Comparison of ENCODE assay signal across 8 cellular contexts in the genomic region with DNA sequence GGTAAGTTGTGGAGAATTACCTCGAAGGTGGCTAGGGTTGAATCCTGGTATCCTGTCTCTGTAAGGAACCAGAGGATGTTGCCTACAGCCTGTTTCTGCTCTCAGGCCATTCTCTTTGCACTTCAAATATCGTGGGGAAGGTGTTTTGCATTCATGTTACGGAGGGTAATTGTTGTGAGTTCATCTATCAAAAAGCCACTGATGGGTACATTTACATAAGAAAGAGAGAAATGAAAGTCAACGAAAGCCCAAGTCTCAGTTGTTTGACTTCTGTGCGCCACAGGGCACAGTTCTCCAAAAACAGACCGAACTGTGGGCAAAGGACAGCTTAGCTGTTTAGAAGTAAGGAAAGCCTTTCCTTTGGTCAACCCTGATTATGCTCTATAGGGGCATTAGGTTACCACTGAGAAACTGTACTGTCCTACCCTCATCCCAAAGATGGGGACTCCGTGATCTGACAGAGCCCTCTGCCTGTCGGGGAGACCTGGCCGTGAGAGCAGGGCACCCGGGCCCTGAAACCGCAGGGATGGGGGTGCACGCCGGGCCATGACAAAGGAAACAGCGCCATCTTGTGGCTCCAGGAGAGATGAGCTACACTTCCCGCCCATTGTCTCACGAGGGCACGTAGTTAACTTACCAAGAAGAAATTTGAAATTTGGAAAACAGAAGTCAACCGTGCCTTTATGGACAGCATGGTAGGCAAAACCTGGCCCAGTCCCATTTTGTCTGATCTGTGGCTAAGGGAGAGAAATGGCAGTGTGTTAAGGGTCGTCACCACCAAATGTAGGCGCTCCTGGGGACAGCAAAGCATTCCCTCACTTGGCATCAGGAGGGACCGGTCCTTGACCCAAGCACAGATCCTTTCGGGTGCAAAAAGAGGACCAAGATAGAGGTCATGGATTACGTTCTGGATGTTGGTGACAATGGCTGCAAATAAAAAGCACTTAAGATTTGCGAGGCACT.
DNase-seq lines count a peak whose midpoint lies in the region; ATAC-seq and TF ChIP-seq lines count a peak whose summit lies in the region.

No MANE protein-coding gene starts in this region.

- no peaks in the 10 kb centered on the region for H3K9me2 ChIP-seq in PC-9 (ENCODE audit: insufficient read depth)

- H3K79me1 ChIP-seq in neuronal stem cell (ENCODE audit: low read depth, low read length) = no peaks in the 10 kb centered on the region

- no peaks in the 10 kb centered on the region for H3K79me2 ChIP-seq in PC-9 (ENCODE audit: low read depth)

- H3K9me3 ChIP-seq in CD8-positive, alpha-beta T cell (ENCODE audit: low read length) = no peaks in the 10 kb centered on the region
- H3K9me3 ChIP-seq in PC-9 (ENCODE audit: insufficient read depth, low read depth) (no peaks in the 10 kb centered on the region), neuronal stem cell (replicated peaks in 1 of 2; ENCODE audit: control insufficient read depth in 2 of 2, insufficient read depth in 1 of 2, low read depth in 1 of 2, low read length in 2 of 2) (peaks cover 0 to 2% of the 10 kb centered on the region in 2 donors)

- H3K23ac ChIP-seq in neuronal stem cell (ENCODE audit: low read depth, low read length, poor library complexity) = no peak overlapping the region

- H2BK5ac ChIP-seq in neuronal stem cell (ENCODE audit: low read length) = no peak overlapping the region

- no CpG with 5 or more reads among the region's 24 CpGs for WGBS in neuronal stem cell (ENCODE audit: extremely low coverage in 2 of 2, insufficient read length in 2 of 2, insufficient replicate concordance in 1 of 2), 2 donors

- no peak overlapping the region for H2AK5ac ChIP-seq in neuronal stem cell (ENCODE audit: low read depth, low read length)

- H3K27ac Mint-ChIP-seq in CD8-positive, alpha-beta T cell = no peak overlapping the region

- peaks cover 22% of the 10 kb centered on the region for H3K27me3 Mint-ChIP-seq in CD8-positive, alpha-beta T cell (ENCODE audit: low read depth)

- H2BK15ac ChIP-seq in neuronal stem cell (ENCODE audit: low read length) = no peak overlapping the region

- peak; percentile 62 for ATAC-seq in CD8-positive, alpha-beta T cell
- peak; percentile 80 for ATAC-seq in GM19397 (IDR thresholded peaks at IDR 0.05; ENCODE audit: unreplicated experiment)

- H2BK12ac ChIP-seq in neuronal stem cell (ENCODE audit: low read length) = no peak overlapping the region

- DNase-seq in CD8-positive, alpha-beta T cell = peak; percentile 9 to 56 (median 36)
- peak; percentile 11 to 45 for DNase-seq in HL-60 (ENCODE audit: low read depth in 1 of 2, low spot score in 1 of 2)
- DNase-seq in PC-9 = peak; percentile 25 to 39
- peak; percentile 33 for DNase-seq in activated T-helper 1 cell treated with Interleukin-2 at 50 U/mL for 16 hours (ENCODE audit: low read depth)
- peak; percentile 54 for DNase-seq in fibroblast of villous mesenchyme (ENCODE audit: low read depth)
- peak; percentile 85 for DNase-seq in neuronal stem cell (ENCODE audit: low spot score)
- peak; percentile 87 for DNase-seq in superior temporal gyrus (ENCODE audit: extremely low spot score)

- no peak overlapping the region for H3K27ac ChIP-seq in CD8-positive, alpha-beta T cell (ENCODE audit: low read depth, low read length)
- H3K27ac ChIP-seq in HL-60 (replicated peaks) (no peak overlapping the region), PC-9 (no peak overlapping the region), neuronal stem cell (replicated peaks; ENCODE audit: low read length) (no peak overlapping the region)

- H3K4ac ChIP-seq in neuronal stem cell (ENCODE audit: low read length) = no peak overlapping the region

- H3K4me3 ChIP-seq in CD8-positive, alpha-beta T cell (ENCODE audit: low read depth, low read length) = no peak overlapping the region
- H3K4me3 ChIP-seq in HL-60 (replicated peaks; ENCODE audit: insufficient read depth, low read length) (no peak overlapping the region), PC-9 (no peak overlapping the region), fibroblast of villous mesenchyme (ENCODE audit: low read depth, low read length) (no peak overlapping the region), neuronal stem cell (ENCODE audit: low read length in 2 of 2) (no peak overlapping the region)

- H4K91ac ChIP-seq in neuronal stem cell (ENCODE audit: low read depth, low read length, poor library complexity) = no peak overlapping the region

- H3K9me3 Mint-ChIP-seq in CD8-positive, alpha-beta T cell = no peaks in the 10 kb centered on the region

- no peak overlapping the region for H3K4me3 Mint-ChIP-seq in CD8-positive, alpha-beta T cell

- no peaks in the 10 kb centered on the region for H3K36me3 Mint-ChIP-seq in CD8-positive, alpha-beta T cell

- no peak overlapping the region for H2BK120ac ChIP-seq in neuronal stem cell (ENCODE audit: low read depth, low read length)

- intact Hi-C loops in CD8-positive, alpha-beta T cell (cut with DNase I, micrococcal nuclease) = no loop called here
- intact Hi-C loops in PC-9 (cut with micrococcal nuclease; ENCODE audit: unreplicated experiment) = no loop called here

- TF ChIP-seq CTCF in CD8-positive, alpha-beta T cell (IDR thresholded peaks at IDR 0.05) = peak; percentile 55
- TF ChIP-seq CTCF in HL-60 (IDR thresholded peaks at IDR 0.05; ENCODE audit: insufficient read depth, low read length) = peak; percentile 52
- peak; percentile 90 for TF ChIP-seq CTCF in PC-9 (conservative IDR thresholded peaks at IDR 0.05)
- peak; percentile 84 for TF ChIP-seq CTCF in fibroblast of villous mesenchyme (IDR thresholded peaks at IDR 0.05; ENCODE audit: insufficient read depth, low read depth, low read length)

- no peak overlapping the region for H3K4me2 ChIP-seq in PC-9
- H3K4me2 ChIP-seq in neuronal stem cell (ENCODE audit: insufficient read depth, low read length, poor library complexity, severe bottlenecking) = no peak overlapping the region

- H4K20me1 ChIP-seq in PC-9 (ENCODE audit: insufficient read depth) = no peaks in the 10 kb centered on the region

- BruUV-seq in PC-9 (replicated peaks; lab: Mats Ljungman, UMichigan) = no TSS peak

- no peaks in the 10 kb centered on the region for H3K4me1 Mint-ChIP-seq in CD8-positive, alpha-beta T cell (ENCODE audit: low read depth)

- POLR2A ChIA-PET in CD8-positive, alpha-beta T cell (lab: Charles Lee) = no interaction called here
- POLR2A ChIA-PET in PC-9 (lab: Charles Lee; ENCODE audit: unreplicated experiment) = no interaction called here

- no peak overlapping the region for H3K9ac ChIP-seq in neuronal stem cell (ENCODE audit: low read depth, low read length, poor library complexity)

- no peaks in the 10 kb centered on the region for H3K4me1 ChIP-seq in CD8-positive, alpha-beta T cell (ENCODE audit: insufficient read depth, low read length)
- H3K4me1 ChIP-seq in PC-9 (replicated peaks; ENCODE audit: insufficient read depth) = no peaks in the 10 kb centered on the region
- peaks cover 0 to 4% of the 10 kb centered on the region in 2 donors for H3K4me1 ChIP-seq in neuronal stem cell (ENCODE audit: control insufficient read depth in 2 of 2, insufficient read depth in 1 of 2, low read depth in 1 of 2, low read length in 2 of 2)

- no peaks in the 10 kb centered on the region for H3F3A ChIP-seq in PC-9 (ENCODE audit: insufficient read depth, low read depth)

- no peak overlapping the region for H4K8ac ChIP-seq in neuronal stem cell (ENCODE audit: low read depth, low read length)

- H3K14ac ChIP-seq in neuronal stem cell (ENCODE audit: low read length) = no peak overlapping the region

- H3K18ac ChIP-seq in neuronal stem cell (ENCODE audit: low read length) = peak overlapping the region; percentile 45

- CTCF ChIA-PET in CD8-positive, alpha-beta T cell (lab: Charles Lee) = interaction anchor here (0.8 to 2.2 kb wide), 4 partner anchors 9 to 31 kb away, joined by 3 to 5 read pairs (median 4); no protein-coding TSS in a partner anchor
- CTCF ChIA-PET in PC-9 (lab: Charles Lee) = interaction anchor here (0.6 kb wide), 1 partner anchor 1459 kb away, joined by 4 read pairs; no protein-coding TSS in a partner anchor

- no peaks in the 10 kb centered on the region for H3K27me3 ChIP-seq in CD8-positive, alpha-beta T cell (ENCODE audit: insufficient read depth, low read length)
- no peaks in the 10 kb centered on the region for H3K27me3 ChIP-seq in HL-60 (ENCODE audit: insufficient read depth, poor library complexity, severe bottlenecking)
- H3K27me3 ChIP-seq in PC-9 (ENCODE audit: insufficient read depth, low read depth) = peaks cover 44% of the 10 kb centered on the region
- H3K27me3 ChIP-seq in neuronal stem cell (ENCODE audit: control insufficient read depth in 3 of 3, insufficient read depth in 3 of 3, low read depth in 1 of 3, low read length in 3 of 3) = no peaks in the 10 kb centered on the region

- H2AFZ ChIP-seq in PC-9 (no peak overlapping the region), neuronal stem cell (ENCODE audit: low read length) (peak overlapping the region; percentile 54)

- no peaks in the 10 kb centered on the region for H3K36me3 ChIP-seq in CD8-positive, alpha-beta T cell (ENCODE audit: insufficient read depth, low read length)
- H3K36me3 ChIP-seq in PC-9 (ENCODE audit: low read depth) (no peaks in the 10 kb centered on the region), neuronal stem cell (replicated peaks in 1 of 2; ENCODE audit: control insufficient read depth in 2 of 2, insufficient read depth in 2 of 2, low read length in 2 of 2) (no peaks in the 10 kb centered on the region)

Comparison
In these comparisons a context has a peak if more than half of its experiments do, and no peak if none do; other contexts are left out.
1. DNase-seq: peak in every context shown above with its lines; median percentile 87 in superior temporal gyrus; 85 in neuronal stem cell; 54 in fibroblast of villous mesenchyme; 36 in CD8-positive, alpha-beta T cell; 33 in activated T-helper 1 cell treated with Interleukin-2 at 50 U/mL for 16 hours; 32 in PC-9; 28 in HL-60.